Comparison of ENCODE assay signal across 11 cellular contexts in the genomic region with DNA sequence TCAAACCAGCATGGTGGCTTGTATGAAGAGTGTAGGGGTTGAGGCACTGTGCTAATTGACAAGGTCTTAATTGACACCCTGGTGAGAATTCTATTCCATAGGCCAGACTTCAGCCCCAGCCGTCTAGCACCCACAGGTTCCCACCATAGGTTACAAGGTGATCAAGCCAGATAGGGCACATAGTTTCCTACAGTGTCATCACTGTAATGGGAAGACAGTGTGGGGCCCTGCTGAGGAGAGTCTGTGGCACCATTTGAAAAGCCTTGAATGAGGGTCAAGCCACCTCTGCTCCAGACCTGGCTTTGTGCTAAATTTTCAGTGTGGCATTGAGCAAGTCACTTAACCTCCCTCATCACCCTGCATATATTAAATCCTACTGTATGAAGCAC. TPM values are rescaled to one million over a fixed set of nuclear protein-coding genes. Genes with fewer than 3 reads are reported as not detected.
DNase-seq lines count a peak whose midpoint lies in the region; ATAC-seq and TF ChIP-seq lines count a peak whose summit lies in the region.
"Had no signal": no experiment of that assay in that cellular context is flagged by ENCODE, and none has a peak within 500 bp of the region (broad histone marks: within the 10 kb centered on the region; RNA-seq: fewer than 3 reads in every experiment).

No MANE protein-coding gene starts in this region.

- no peaks in the 10 kb centered on the region for H3K27me3 ChIP-seq in right cardiac atrium (ENCODE audit: control insufficient read depth, insufficient read depth)
- H3K27me3 ChIP-seq in skeletal muscle tissue (ENCODE audit: control insufficient read depth in 3 of 3, insufficient read depth in 3 of 3, low read length in 3 of 3) = no peaks in the 10 kb centered on the region

- H3K4me3 ChIP-seq in right cardiac atrium (ENCODE audit: low read length) (no peak overlapping the region), skeletal muscle tissue (ENCODE audit: low read length in 3 of 3) (peak overlapping the region; percentile 7 to 31 (median 22))

- peak overlapping the region; percentile 99 for H3K27ac ChIP-seq in right cardiac atrium (ENCODE audit: low read length)
- peak overlapping the region; percentile 96 for H3K27ac ChIP-seq in skeletal muscle tissue (ENCODE audit: low read depth, low read length)

- H3K27ac Mint-ChIP-seq in T-helper 17 cell (peak overlapping the region; percentile 95), endothelial cell (ENCODE audit: unreplicated experiment) (no peak overlapping the region)

- H3K36me3 ChIP-seq in skeletal muscle tissue (ENCODE audit: control insufficient read depth in 3 of 3, insufficient read depth in 3 of 3, low read length in 3 of 3) = no peaks in the 10 kb centered on the region

- WGBS in right cardiac atrium = 61% methylated on average over 1 of the region's 1 CpG

- H3K36me3 Mint-ChIP-seq in T-helper 17 cell (ENCODE audit: low read depth) = peaks cover 3% of the 10 kb centered on the region
- peaks cover 7% of the 10 kb centered on the region for H3K36me3 Mint-ChIP-seq in endothelial cell (ENCODE audit: low read depth, unreplicated experiment)

- H3K9ac ChIP-seq in skeletal muscle tissue (ENCODE audit: low read depth in 1 of 3, low read length in 3 of 3) = peak overlapping the region; percentile 0 to 35 (median 25)

- H3K4me1 Mint-ChIP-seq in T-helper 17 cell = peaks cover 59% of the 10 kb centered on the region
- H3K4me1 Mint-ChIP-seq in endothelial cell (ENCODE audit: unreplicated experiment) = peaks cover 40% of the 10 kb centered on the region

- intact Hi-C loops in right cardiac atrium (cut with DNase I) = loop anchor here in 1 of 4 donors (5.0 kb wide), 2 partner anchors 35 to 60 kb away; partner anchors contain the start of gene YPEL2

- H3K4me3 Mint-ChIP-seq in T-helper 17 cell = no peak overlapping the region
- no peak overlapping the region for H3K4me3 Mint-ChIP-seq in endothelial cell (ENCODE audit: unreplicated experiment)
- H3K4me3 Mint-ChIP-seq: dendritic cell treated with granulocyte-macrophage colony-stimulating factor and Interleukin-4, amounts not matched to agents 40 ng/mL and 50 ng/mL, for 4 days had no signal

- ATAC-seq in T-helper 17 cell (no peak), right cardiac atrium (no peak), GM21515 (IDR thresholded peaks at IDR 0.05; ENCODE audit: unreplicated experiment) (no peak)
- ATAC-seq: Panc1 had no signal

- H3K27me3 Mint-ChIP-seq in T-helper 17 cell (no peaks in the 10 kb centered on the region), endothelial cell (ENCODE audit: unreplicated experiment) (no peaks in the 10 kb centered on the region)
- H3K27me3 Mint-ChIP-seq: dendritic cell treated with granulocyte-macrophage colony-stimulating factor and Interleukin-4, amounts not matched to agents 40 ng/mL and 50 ng/mL, for 4 days had no signal

- no peak for TF ChIP-seq CTCF in endothelial cell (IDR thresholded peaks at IDR 0.05; ENCODE audit: unreplicated experiment)

- no peaks in the 10 kb centered on the region for H3K9me3 Mint-ChIP-seq in endothelial cell (ENCODE audit: unreplicated experiment)
- H3K9me3 Mint-ChIP-seq: dendritic cell treated with granulocyte-macrophage colony-stimulating factor and Interleukin-4, amounts not matched to agents 40 ng/mL and 50 ng/mL, for 4 days had no signal

- peak; percentile 42 for DNase-seq in EH (ENCODE audit: low read depth)
- DNase-seq in T-helper 17 cell = no peak
- DNase-seq in right cardiac atrium = no peak
- DNase-seq in NCI-H1694 treated with DMSO at 0.1 percent for 48 hours (lab: John Stamatoyannopoulos, UW) = no peak
- no peak for DNase-seq in stimulated activated naive CD4-positive, alpha-beta T cell (lab: John Stamatoyannopoulos, UW)
- no peak for DNase-seq in endothelial cell (ENCODE audit: low spot score)
- DNase-seq: GF-D8 had no signal

- H3K9me3 ChIP-seq in T-helper 17 cell (ENCODE audit: control insufficient read depth, low read length, poor library complexity, severe bottlenecking) = no peaks in the 10 kb centered on the region
- no peaks in the 10 kb centered on the region for H3K9me3 ChIP-seq in right cardiac atrium (ENCODE audit: control insufficient read depth, low read length)
- H3K9me3 ChIP-seq in skeletal muscle tissue (ENCODE audit: control insufficient read depth in 3 of 3, low read length in 3 of 3) = no peaks in the 10 kb centered on the region

- H3K4me1 ChIP-seq in right cardiac atrium (ENCODE audit: control insufficient read depth, insufficient read depth, low read length) (peaks cover 62% of the 10 kb centered on the region), skeletal muscle tissue (ENCODE audit: control insufficient read depth in 3 of 3, insufficient read depth in 3 of 3, low read length in 3 of 3) (peaks cover 90 to 98% (median 91%) of the 10 kb centered on the region in 3 donors)

RNA-seq across cellular contexts. Expression of gene YPEL2, which starts 36.2 kb away (rescaled TPM):
- total RNA-seq in T-helper 17 cell = 10 to 100 TPM; 23.6 to 44.0 TPM
- 10 to 100 TPM; 14.5 to 33.9 (median 23.2) TPM for total RNA-seq in right cardiac atrium
- 12.5 TPM for polyA plus RNA-seq in right cardiac atrium
- total RNA-seq in skeletal muscle tissue = 21.9 TPM
- total RNA-seq in endothelial cell (ENCODE audit: unreplicated experiment) = 16.7 TPM
